8 cellular contexts compared by ENCODE assay signal in genomic region chr16:5097470-5098220, GRCh38. TPM values are rescaled to one million over a fixed set of nuclear protein-coding genes. Genes with fewer than 3 reads are reported as not detected.
DNase-seq lines count a peak whose midpoint lies in the region; ATAC-seq and TF ChIP-seq lines count a peak whose summit lies in the region.
"Not testable (repeated sequence)": the region's sequence is repeated elsewhere in the genome, so short reads cannot be mapped to it uniquely, and the experiment has no call there.

TSS of gene EEF2KMT (minus strand) at chr16:5097795. CDS start at chr16:5097739, 56 bp downstream.

- peak within 1 kb of the TSS; percentile 95 to 99 (median 97) for H3K4me3 Mint-ChIP-seq in CD8-positive, alpha-beta memory T cell
- H3K4me3 Mint-ChIP-seq in endodermal cell: peak within 1 kb of the TSS; percentile 80

- WGBS in endodermal cell (ENCODE audit: insufficient coverage in 1 of 2, insufficient read length in 1 of 2), 2 experiments: 0% methylated on average over 14 to 67 of the region's 67 CpGs
- WGBS in mesendoderm (ENCODE audit: extremely low coverage, insufficient coverage, low lambda C conversion rate): no CpG with 5 or more reads among the region's 67 CpGs

- not testable (repeated sequence) for H2BK15ac ChIP-seq in mesendoderm (replicated peaks; ENCODE audit: low read depth)

- not testable (repeated sequence) for H2AK5ac ChIP-seq in mesendoderm (ENCODE audit: low read length)

- not testable (repeated sequence) for H3K9me3 Mint-ChIP-seq in CD8-positive, alpha-beta memory T cell; endodermal cell

- peak within 1 kb of the TSS; percentile 79 for H3K4me2 ChIP-seq in mesendoderm (ENCODE audit: low read length)

- peak within 1 kb of the TSS; percentile 41 for H3K9ac ChIP-seq in endodermal cell (ENCODE audit: extremely low read depth, low read length, poor library complexity, severe bottlenecking)
- peak within 1 kb of the TSS; percentile 80 for H3K9ac ChIP-seq in mesendoderm (ENCODE audit: low read length)

- H3K4me1 Mint-ChIP-seq in CD8-positive, alpha-beta memory T cell: peaks cover 11 to 13% (median 11%) of the 10 kb centered on the region in 3 donors
- not testable (repeated sequence) for H3K4me1 Mint-ChIP-seq in endodermal cell

- peak within 1 kb of the TSS; percentile 50 for H3K4me3 ChIP-seq in CD8-positive, alpha-beta memory T cell (ENCODE audit: low read length)
- peak within 1 kb of the TSS; percentile 82 for H3K4me3 ChIP-seq in endodermal cell (ENCODE audit: low read length)
- H3K4me3 ChIP-seq in mesendoderm (ENCODE audit: low read length): peak within 1 kb of the TSS; percentile 62

- H4K5ac ChIP-seq in mesendoderm (ENCODE audit: low read length): not testable (repeated sequence)

- not testable (repeated sequence) for H3K27me3 Mint-ChIP-seq in CD8-positive, alpha-beta memory T cell; endodermal cell (ENCODE audit: insufficient read depth)

- not testable (repeated sequence) for H3K36me3 ChIP-seq in CD8-positive, alpha-beta memory T cell (ENCODE audit: insufficient read depth, low read length); endodermal cell (ENCODE audit: control insufficient read depth, insufficient read depth, low read length); mesendoderm (ENCODE audit: control insufficient read depth, insufficient read depth, low read length)

- not testable (repeated sequence) for H2BK5ac ChIP-seq in mesendoderm (ENCODE audit: low read length)

- H3K23ac ChIP-seq in mesendoderm (ENCODE audit: low read length): not testable (repeated sequence)

- H3K9me3 ChIP-seq in CD8-positive, alpha-beta memory T cell (ENCODE audit: low read length); endodermal cell (ENCODE audit: control insufficient read depth, low read length): not testable (repeated sequence)

- peak within 1 kb of the TSS; percentile 96 to 99 (median 98) for H3K27ac Mint-ChIP-seq in CD8-positive, alpha-beta memory T cell
- H3K27ac Mint-ChIP-seq in endodermal cell: peak within 1 kb of the TSS; percentile 92

- not testable (repeated sequence) for H3K79me2 ChIP-seq in mesendoderm (ENCODE audit: control insufficient read depth, insufficient read depth, low read length)

- H3K4me1 ChIP-seq in CD8-positive, alpha-beta memory T cell (ENCODE audit: insufficient read depth, low read length); endodermal cell (ENCODE audit: control insufficient read depth, insufficient read depth, low read length); mesendoderm (ENCODE audit: control insufficient read depth, low read depth, low read length): not testable (repeated sequence)

- H4K8ac ChIP-seq in mesendoderm (ENCODE audit: low read depth, low read length): not testable (repeated sequence)

- CTCF ChIA-PET in CD8-positive, alpha-beta memory T cell (lab: Charles Lee): interaction anchor here (0.7 kb wide), 1 partner anchor 363 kb away, joined by 3 read pairs; the partner anchor contains the start of genes ANKS3 and DNAAF8

- H3K27ac ChIP-seq in CD8-positive, alpha-beta memory T cell (ENCODE audit: low read depth, low read length): peak within 1 kb of the TSS; percentile 57
- not testable (repeated sequence) for H3K27ac ChIP-seq in endodermal cell (ENCODE audit: low read depth, low read length)
- H3K27ac ChIP-seq in mesendoderm (ENCODE audit: low read depth, low read length): peak within 1 kb of the TSS; percentile 51

- not testable (repeated sequence) for H3K4ac ChIP-seq in mesendoderm (ENCODE audit: low read depth, low read length)

- peak; percentile 98 for ATAC-seq in GM21381 (IDR thresholded peaks at IDR 0.05; ENCODE audit: unreplicated experiment)

- peak in 3 of 5 donors; percentile 88 to 95 (median 94) for DNase-seq in CD8-positive, alpha-beta memory T cell
- peak; percentile 38 to 100 (median 98) for DNase-seq in HUDEP-2 (lab: John Stamatoyannopoulos, UW; ENCODE audit: unreplicated experiment in 76 of 76)
- peak; percentile 96 for DNase-seq in NOMO-1 treated with DMSO at 0.1 percent for 48 hours (lab: John Stamatoyannopoulos, UW; ENCODE audit: unreplicated experiment)
- DNase-seq in activated CD8-positive, alpha-beta memory T cell treated with anti-CD3 and anti-CD28 coated beads for 4 hours (ENCODE audit: low read depth in 2 of 2): peak; percentile 84 to 86
- peak; percentile 99 for DNase-seq in endodermal cell
- peak; percentile 100 for DNase-seq in mesendoderm
- peak; percentile 89 for DNase-seq in stimulated activated CD8-positive, alpha-beta memory T cell treated with anti-CD3 and anti-CD28 coated beads, Interleukin-12 subunit alpha, Interleukin-12 subunit beta, amount 100 ng/mL, for 24 hours (ENCODE audit: extremely low read depth)

- not testable (repeated sequence) for H3K36me3 Mint-ChIP-seq in CD8-positive, alpha-beta memory T cell; endodermal cell (ENCODE audit: low read depth)

- H3K18ac ChIP-seq in mesendoderm (ENCODE audit: low read length): not testable (repeated sequence)

- POLR2A ChIA-PET in CD8-positive, alpha-beta memory T cell (lab: Charles Lee): interaction anchor here (0.6 kb wide), 1 partner anchor 24 kb away, joined by 3 read pairs; no protein-coding TSS in a partner anchor

- H2BK120ac ChIP-seq in mesendoderm (ENCODE audit: low read depth, low read length): not testable (repeated sequence)

- not testable (repeated sequence) for H3K79me1 ChIP-seq in mesendoderm (ENCODE audit: low read length)

- not testable (repeated sequence) for H3K27me3 ChIP-seq in CD8-positive, alpha-beta memory T cell (ENCODE audit: insufficient read depth, low read length, poor library complexity, severe bottlenecking); endodermal cell (ENCODE audit: control insufficient read depth, insufficient read depth, low read length, poor library complexity, severe bottlenecking); mesendoderm (ENCODE audit: insufficient read depth, low read length, poor library complexity)

- H3K56ac ChIP-seq in mesendoderm (ENCODE audit: low read length): peak within 1 kb of the TSS; percentile 87

- not testable (repeated sequence) for TF ChIP-seq CTCF in endodermal cell (conservative IDR thresholded peaks at IDR 0.05)

RNA-seq across cellular contexts. Expression of gene EEF2KMT, which starts in this region (rescaled TPM):
- total RNA-seq in CD8-positive, alpha-beta memory T cell: 10 to 100 TPM; 29.1 to 30.9 TPM
- 17.1 TPM for polyA plus RNA-seq in CD8-positive, alpha-beta memory T cell
- 10 to 100 TPM in 1 of 2 donors, 1 to 10 TPM in 1; 8.6 to 15.6 TPM for total RNA-seq in endodermal cell
- polyA plus RNA-seq in endodermal cell (2013, experiment 1 of 2): 11.7 TPM
- polyA plus RNA-seq in endodermal cell (2013, experiment 2 of 2): 10.2 TPM
- 14.7 TPM for polyA plus RNA-seq in mesendoderm (2013, experiment 1 of 2)
- 15.9 TPM for polyA plus RNA-seq in mesendoderm (2013, experiment 2 of 2)
